ENCODE assay signal across 8 cellular contexts in the genomic region with DNA sequence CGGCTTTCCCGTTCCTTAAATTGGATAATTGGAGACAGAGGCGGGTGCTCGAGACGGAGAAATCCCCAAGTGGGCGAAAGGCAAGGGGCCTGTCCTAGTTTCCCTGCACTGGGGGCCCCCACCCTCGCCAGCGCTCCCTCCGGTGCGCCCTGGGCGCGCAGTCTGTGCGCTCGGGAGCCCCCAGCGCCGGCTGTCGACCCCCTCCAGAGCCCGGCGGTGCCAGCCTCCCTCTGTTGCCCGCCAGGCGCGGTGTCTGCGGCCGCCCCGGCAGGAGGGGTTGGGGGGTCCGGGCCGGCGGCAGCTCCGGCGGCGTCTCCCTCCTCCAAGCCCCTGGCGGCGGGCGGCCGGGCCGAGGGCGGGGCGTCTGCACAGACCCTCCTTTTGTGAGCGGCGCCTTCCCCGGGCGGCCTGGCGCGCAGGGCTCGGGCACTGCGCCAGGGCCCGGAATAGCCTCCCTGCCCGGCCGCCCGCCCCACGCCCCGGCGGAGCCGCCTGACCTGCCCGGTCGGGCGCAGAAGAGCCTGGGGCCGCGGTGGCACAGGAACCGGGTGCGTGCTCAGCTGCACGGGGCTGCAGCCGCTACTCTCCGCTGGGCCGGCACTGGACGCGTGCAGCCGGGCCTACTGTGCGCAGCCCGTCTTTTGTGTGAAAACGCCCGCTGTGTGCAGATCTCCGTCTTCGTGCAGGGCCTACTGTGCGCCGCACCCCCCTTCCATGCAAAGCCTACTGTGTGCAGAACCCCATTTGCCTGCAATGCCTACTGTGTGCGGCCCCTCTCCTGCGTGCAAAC. TPM values are rescaled to one million over a fixed set of nuclear protein-coding genes. Genes with fewer than 3 reads are reported as not detected.
DNase-seq lines count a peak whose midpoint lies in the region; ATAC-seq and TF ChIP-seq lines count a peak whose summit lies in the region.

No MANE protein-coding gene starts in this region.

- no peak overlapping the region for H3K27ac Mint-ChIP-seq in activated T-cell treated with anti-CD3 and anti-CD28 coated beads, Interleukin-2, amount 50 U/mL, for 72 hours
- no peak overlapping the region for H3K27ac Mint-ChIP-seq in activated T-helper 2 cell treated with anti-CD3 and anti-CD28 coated beads, Interferon-gamma antibody, Interleukin-2, Interleukin-4, amounts not matched to agents 10 μg/mL and 5 μg/mL and 100 μg/mL, durations not matched to agents 14 hours and 24 hours and 36 hours

- BruUV-seq in HCT116 (replicated peaks; lab: Mats Ljungman, UMichigan) = no TSS peak

- DNase-seq in HCT116 (ENCODE audit: low read depth, low spot score) = no peak
- DNase-seq in activated T-cell treated with anti-CD3 and anti-CD28 coated beads, Interleukin-2, amount 50 U/mL, for 72 hours = peak in 1 of 2 donors; percentile 10
- peak; percentile 66 for DNase-seq in left cardiac atrium
- DNase-seq in prostate gland (ENCODE audit: low spot score) = no peak
- DNase-seq in activated T-helper 2 cell treated with anti-CD3 and anti-CD28 coated beads, Interferon-gamma antibody, Interleukin-2, Interleukin-4, amounts not matched to agents 10 μg/mL and 5 μg/mL and 100 μg/mL, durations not matched to agents 14 hours and 24 hours and 36 hours (ENCODE audit: low spot score) = no peak

- CTCF ChIA-PET in HCT116 (lab: Charles Lee) = no interaction called here

- H4K20me1 ChIP-seq in BLaER1 = peaks cover 8% of the 10 kb centered on the region; the same call in 1 of the 2 replicates
- H4K20me1 ChIP-seq in HCT116 (ENCODE audit: insufficient read depth) = no peaks in the 10 kb centered on the region

- H3K9me3 ChIP-seq in BLaER1 (peaks cover 8% of the 10 kb centered on the region), HCT116 (ENCODE audit: control insufficient read depth in 1 of 2, insufficient read depth in 1 of 2, low read depth in 1 of 2, low read length in 2 of 2) (no peaks in the 10 kb centered on the region), prostate gland (no peaks in the 10 kb centered on the region)

- intact Hi-C loops in HCT116 (cut with micrococcal nuclease) (no loop called here), left cardiac atrium (cut with DNase I) (no loop called here), prostate gland (cut with DNase I) (no loop called here)
- intact Hi-C loops in activated T-helper 2 cell treated with anti-CD3 and anti-CD28 coated beads, Interferon-gamma antibody, Interleukin-2, Interleukin-4, amounts not matched to agents 10 μg/mL and 5 μg/mL and 100 μg/mL, durations not matched to agents 14 hours and 24 hours and 36 hours (cut with micrococcal nuclease) = no loop called here

- H3K36me3 ChIP-seq in BLaER1 = no peaks in the 10 kb centered on the region
- H3K36me3 ChIP-seq in HCT116 (ENCODE audit: control insufficient read depth in 1 of 2, insufficient read depth in 2 of 2, low read length in 2 of 2) = no peaks in the 10 kb centered on the region
- no peaks in the 10 kb centered on the region for H3K36me3 ChIP-seq in prostate gland

- H3K9me2 ChIP-seq in HCT116 (ENCODE audit: insufficient read depth) = no peaks in the 10 kb centered on the region

- peaks cover 55% of the 10 kb centered on the region for H3K27me3 Mint-ChIP-seq in activated T-cell treated with anti-CD3 and anti-CD28 coated beads, Interleukin-2, amount 50 U/mL, for 72 hours (ENCODE audit: low read depth)
- peaks cover 59% of the 10 kb centered on the region for H3K27me3 Mint-ChIP-seq in activated T-helper 2 cell treated with anti-CD3 and anti-CD28 coated beads, Interferon-gamma antibody, Interleukin-2, Interleukin-4, amounts not matched to agents 10 μg/mL and 5 μg/mL and 100 μg/mL, durations not matched to agents 14 hours and 24 hours and 36 hours (ENCODE audit: low read depth)

- H3K27me3 ChIP-seq in BLaER1 = peaks cover 25% of the 10 kb centered on the region
- no peaks in the 10 kb centered on the region for H3K27me3 ChIP-seq in HCT116 (ENCODE audit: insufficient read depth, low read length)
- no peaks in the 10 kb centered on the region for H3K27me3 ChIP-seq in prostate gland (replicated peaks; ENCODE audit: insufficient read depth)

- peaks cover 0 to 1% of the 10 kb centered on the region in 2 donors for H3K36me3 Mint-ChIP-seq in activated T-cell treated with anti-CD3 and anti-CD28 coated beads, Interleukin-2, amount 50 U/mL, for 72 hours (ENCODE audit: insufficient read depth in 2 of 2)
- H3K36me3 Mint-ChIP-seq in activated T-helper 2 cell treated with anti-CD3 and anti-CD28 coated beads, Interferon-gamma antibody, Interleukin-2, Interleukin-4, amounts not matched to agents 10 μg/mL and 5 μg/mL and 100 μg/mL, durations not matched to agents 14 hours and 24 hours and 36 hours (ENCODE audit: low read depth) = no peaks in the 10 kb centered on the region

- ATAC-seq in HCT116 (peak; percentile 62), left cardiac atrium (peak; percentile 80 to 87), GM19351 (IDR thresholded peaks at IDR 0.05; ENCODE audit: unreplicated experiment) (no peak), HG03139 (IDR thresholded peaks at IDR 0.05; ENCODE audit: unreplicated experiment) (no peak)
- ATAC-seq in activated T-cell treated with anti-CD3 and anti-CD28 coated beads, Interleukin-2, amount 50 U/mL, for 72 hours (replicated peaks in 1 of 2) = peak; percentile 36 to 47

- H3K4me2 ChIP-seq in BLaER1 (peak overlapping the region; percentile 97), HCT116 (ENCODE audit: low read length) (peak overlapping the region; percentile 57)

- no peaks in the 10 kb centered on the region for H3K79me2 ChIP-seq in HCT116 (ENCODE audit: insufficient read depth, low read length)

- TF ChIP-seq CTCF in HCT116 (IDR thresholded peaks at IDR 0.05 in 2 of 3, conservative IDR thresholded peaks at IDR 0.05 in 1 of 3; ENCODE audit: borderline replicate concordance in 1 of 3, insufficient read depth in 1 of 3, low read depth in 2 of 3, low read length in 2 of 3) = no peak
- peak in 2 of 4 experiments; percentile 2 to 19 for TF ChIP-seq CTCF in prostate gland (IDR thresholded peaks at IDR 0.05)

- no peak overlapping the region for H2AFZ ChIP-seq in HCT116 (ENCODE audit: low read depth, low read length, poor library complexity, severe bottlenecking)

- TF ChIP-seq POLR2A in HCT116 (IDR thresholded peaks at IDR 0.05; ENCODE audit: borderline replicate concordance, extremely low read depth, insufficient read depth, insufficient read length) (no peak), prostate gland (IDR thresholded peaks at IDR 0.05) (no peak)

- POLR2A ChIA-PET in HCT116 (lab: Charles Lee) = interaction anchor here (1.9 kb wide), 1 partner anchor 13 kb away, joined by 6 read pairs; a partner anchor contains a TSS

- H3K4me3 Mint-ChIP-seq in activated T-cell treated with anti-CD3 and anti-CD28 coated beads, Interleukin-2, amount 50 U/mL, for 72 hours = peak overlapping the region; percentile 53 to 71
- H3K4me3 Mint-ChIP-seq in activated T-helper 2 cell treated with anti-CD3 and anti-CD28 coated beads, Interferon-gamma antibody, Interleukin-2, Interleukin-4, amounts not matched to agents 10 μg/mL and 5 μg/mL and 100 μg/mL, durations not matched to agents 14 hours and 24 hours and 36 hours (ENCODE audit: low read depth) = no peak overlapping the region

- no peaks in the 10 kb centered on the region for H3K9me3 Mint-ChIP-seq in activated T-cell treated with anti-CD3 and anti-CD28 coated beads, Interleukin-2, amount 50 U/mL, for 72 hours
- H3K9me3 Mint-ChIP-seq in activated T-helper 2 cell treated with anti-CD3 and anti-CD28 coated beads, Interferon-gamma antibody, Interleukin-2, Interleukin-4, amounts not matched to agents 10 μg/mL and 5 μg/mL and 100 μg/mL, durations not matched to agents 14 hours and 24 hours and 36 hours = no peaks in the 10 kb centered on the region

- H3K4me1 ChIP-seq in BLaER1 (peaks cover 94% of the 10 kb centered on the region), HCT116 (ENCODE audit: control insufficient read depth in 1 of 2, insufficient read depth in 2 of 2, low read length in 2 of 2) (peaks cover 26 to 38% of the 10 kb centered on the region in 2 experiments), prostate gland (replicated peaks) (peaks cover 19% of the 10 kb centered on the region)

- H3K27ac ChIP-seq in BLaER1 (peak overlapping the region; percentile 40; the same call in 1 of the 2 replicates), HCT116 (ENCODE audit: low read depth, low read length) (no peak overlapping the region), prostate gland (peak overlapping the region in 1 of 2 donors; percentile 32)

- no peak for TF ChIP-seq RAD21 in HCT116 (IDR thresholded peaks at IDR 0.05; ENCODE audit: low read depth)

- H3K9ac ChIP-seq in BLaER1 = no peak overlapping the region
- no peak overlapping the region for H3K9ac ChIP-seq in HCT116 (ENCODE audit: low read length)

- 12% methylated on average over 15 of the region's 78 CpGs for WGBS in prostate gland

- H3K4me1 Mint-ChIP-seq in activated T-cell treated with anti-CD3 and anti-CD28 coated beads, Interleukin-2, amount 50 U/mL, for 72 hours (ENCODE audit: low read depth) = peaks cover 10% of the 10 kb centered on the region
- H3K4me1 Mint-ChIP-seq in activated T-helper 2 cell treated with anti-CD3 and anti-CD28 coated beads, Interferon-gamma antibody, Interleukin-2, Interleukin-4, amounts not matched to agents 10 μg/mL and 5 μg/mL and 100 μg/mL, durations not matched to agents 14 hours and 24 hours and 36 hours (ENCODE audit: low read depth) = peaks cover 17% of the 10 kb centered on the region

- RAD21 ChIA-PET in HCT116 (lab: Charles Lee; ENCODE audit: low non-redundant PET in 1 of 2, low total read pairs in 2 of 2, uncharacterized antibody in 2 of 2, unreplicated experiment in 2 of 2) = no interaction called here

- peak overlapping the region; percentile 55 for H3K4me3 ChIP-seq in BLaER1
- H3K4me3 ChIP-seq in HCT116 (replicated peaks in 1 of 2; ENCODE audit: low read depth in 1 of 2, low read length in 2 of 2) = no peak overlapping the region; a peak in 1 of 4 replicates
- peak overlapping the region; percentile 28 to 36 for H3K4me3 ChIP-seq in prostate gland

TF ChIP-seq in HCT116, 20 proteins besides CTCF, POLR2A, EP300 and RAD21 (continues in another document):
- peak; percentile 25; the same call in 1 of the 2 replicates for TF ChIP-seq ZFX (IDR thresholded peaks at IDR 0.05)

RNA-seq across cellular contexts. Expression of a gene that starts 13.2 kb away (rescaled TPM):
- total RNA-seq in HCT116 (2021; ENCODE audit: unreplicated experiment) (37.9 TPM), left cardiac atrium (100 to 1,000 TPM in 1 of 2 donors, 10 to 100 TPM in 1; 64.0 to 189 TPM), prostate gland (10 to 100 TPM; 90.7 to 94.6 TPM)
- 40.1 and 61.8 TPM in 2 replicates for polyA plus RNA-seq in HCT116 (2012)
- 10 to 100 TPM; 84.4 to 84.5 TPM for total RNA-seq in activated T-cell treated with anti-CD3 and anti-CD28 coated beads, Interleukin-2, amount 50 U/mL, for 72 hours
- total RNA-seq in activated T-helper 2 cell treated with anti-CD3 and anti-CD28 coated beads, Interferon-gamma antibody, Interleukin-2, Interleukin-4, amounts not matched to agents 10 μg/mL and 5 μg/mL and 100 μg/mL, durations not matched to agents 14 hours and 24 hours and 36 hours = 90.7 and 95.2 TPM in 2 replicates

RNA-seq across cellular contexts. Expression of a gene that starts 32.4 kb away (rescaled TPM):
- total RNA-seq in HCT116 (2021; ENCODE audit: unreplicated experiment) (228 TPM), left cardiac atrium (10 to 100 TPM; 19.5 to 20.6 TPM), prostate gland (10 to 100 TPM; 28.5 to 39.1 TPM)
- polyA plus RNA-seq in HCT116 (2012) = 166 and 204 TPM in 2 replicates
- total RNA-seq in activated T-cell treated with anti-CD3 and anti-CD28 coated beads, Interleukin-2, amount 50 U/mL, for 72 hours = 10 to 100 TPM; 72.2 to 76.8 TPM
- total RNA-seq in activated T-helper 2 cell treated with anti-CD3 and anti-CD28 coated beads, Interferon-gamma antibody, Interleukin-2, Interleukin-4, amounts not matched to agents 10 μg/mL and 5 μg/mL and 100 μg/mL, durations not matched to agents 14 hours and 24 hours and 36 hours = 111 and 115 TPM in 2 replicates

Comparison
In these comparisons a context has a peak if more than half of its experiments do, and no peak if none do; other contexts are left out.
1. H3K4me3 ChIP-seq: peak in BLaER1 (single experiment) and prostate gland (2 of 2); none in HCT116 (0 of 2).
2. ATAC-seq: peak in HCT116 (single experiment), activated T-cell treated with anti-CD3 and anti-CD28 coated beads, Interleukin-2, amount 50 U/mL, for 72 hours (2 of 2) and left cardiac atrium (2 of 2); none in GM19351 (single experiment) and HG03139 (single experiment).